ENCODE assay signal across 14 cellular contexts in the genomic region with DNA sequence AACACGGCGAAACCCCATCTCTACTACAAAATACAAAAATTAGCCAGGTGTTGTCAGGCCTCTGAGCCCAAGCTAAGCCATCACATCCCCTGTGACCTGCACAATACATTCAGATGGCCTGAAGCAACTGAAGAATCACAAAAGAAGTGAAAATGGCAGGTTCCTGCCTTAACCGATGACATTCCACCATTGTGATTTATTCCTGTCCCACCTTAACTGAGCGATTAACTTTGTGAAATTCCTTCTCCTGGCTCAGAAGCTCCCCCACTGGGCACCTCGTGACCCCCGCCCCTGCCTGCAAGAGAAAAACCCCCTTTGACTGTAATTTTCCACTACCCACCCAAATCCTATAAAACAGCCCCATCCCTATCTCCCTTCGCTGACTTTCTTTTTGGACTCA. TPM values are rescaled to one million over a fixed set of nuclear protein-coding genes. Genes with fewer than 3 reads are reported as not detected.
"Had no signal": no experiment of that assay in that cellular context is flagged by ENCODE, and none has a peak within 500 bp of the region (broad histone marks: within the 10 kb centered on the region; RNA-seq: fewer than 3 reads in every experiment).

No MANE protein-coding gene starts in this region.

RNA-seq across cellular contexts. Expression of a gene that starts 37.4 kb away (rescaled TPM):
- total RNA-seq: endothelial cell of umbilical vein; foreskin keratinocyte; kidney; left cardiac atrium; left ventricle myocardium inferior; lower lobe of right lung; natural killer cell treated with Interleukin-12 subunit alpha and Interleukin-12 subunit beta and Interleukin-15 and Interleukin-18, amount 100 ng/mL, for 72 hours; osteocyte; right atrium auricular region; sigmoid colon; stomach; thoracic aorta; transverse colon; ureter had no signal
